14 cellular contexts compared by ENCODE assay signal in genomic region chr12:14886271-14886670, GRCh38. TPM values are rescaled to one million over a fixed set of nuclear protein-coding genes. Genes with fewer than 3 reads are reported as not detected.
DNase-seq lines count a peak whose midpoint lies in the region; ATAC-seq and TF ChIP-seq lines count a peak whose summit lies in the region.
"Had no signal": no experiment of that assay in that cellular context is flagged by ENCODE, and none has a peak within 500 bp of the region (broad histone marks: within the 10 kb centered on the region; RNA-seq: fewer than 3 reads in every experiment).

No MANE protein-coding gene starts in this region.

- H3K36me3 ChIP-seq in left ventricle myocardium inferior, result peaks cover 11% of the 10 kb centered on the region
- no peaks in the 10 kb centered on the region for H3K36me3 ChIP-seq in uterus
- H3K36me3 ChIP-seq: neural progenitor cell had no signal

- ATAC-seq in Right ventricle myocardium inferior, result no peak
- ATAC-seq: T-helper 17 cell had no signal

- peaks cover 39% of the 10 kb centered on the region for H3K4me1 ChIP-seq in left ventricle myocardium inferior
- no peaks in the 10 kb centered on the region for H3K4me1 ChIP-seq in uterus
- H3K4me1 ChIP-seq: neural progenitor cell had no signal

- H3K9me3 ChIP-seq in left ventricle myocardium inferior (replicated peaks) (no peaks in the 10 kb centered on the region), uterus (no peaks in the 10 kb centered on the region)

- H3K27ac ChIP-seq in left ventricle myocardium inferior (replicated peaks), result peak overlapping the region; percentile 83
- H3K27ac ChIP-seq in adipose tissue (ENCODE audit: low read depth, low read length), result peak overlapping the region; percentile 6
- peak overlapping the region; percentile 85 to 95 for H3K27ac ChIP-seq in uterus
- H3K27ac ChIP-seq: neural progenitor cell had no signal

- DNase-seq in left ventricle myocardium inferior, result no peak
- no peak for DNase-seq in Right ventricle myocardium inferior (ENCODE audit: missing footprints)
- peak; percentile 33 to 37 for DNase-seq in lung microvascular endothelial cell (ENCODE audit: low read depth in 2 of 2)
- no peak for DNase-seq in uterus
- no peak for DNase-seq in NCI-H1092 (lab: John Stamatoyannopoulos, UW)
- DNase-seq in GM13977 (ENCODE audit: low spot score), result no peak
- no peak for DNase-seq in AG08396 (ENCODE audit: low spot score)
- DNase-seq: activated CD4-positive, alpha-beta T cell treated with anti-CD3 and anti-CD28 coated beads, Interleukin-2, amount 50 U/mL, for 4 hours; activated naive CD4-positive, alpha-beta T cell; islet precursor cell; stimulated activated CD4-positive, alpha-beta T cell treated with anti-CD3 and anti-CD28 coated beads, Interleukin-12 subunit alpha, Interleukin-12 subunit beta, amount 100 ng/mL, for 4 hours; T-helper 17 cell had no signal

- intact Hi-C loops in left ventricle myocardium inferior (cut with micrococcal nuclease), result no loop called here
- intact Hi-C loops in Right ventricle myocardium inferior (cut with DNase I), result no loop called here
- intact Hi-C loops in uterus (cut with DNase I; ENCODE audit: low total_unique reads), result no loop called here

- H3K27me3 ChIP-seq in left ventricle myocardium inferior (ENCODE audit: low read depth), result no peaks in the 10 kb centered on the region
- H3K27me3 ChIP-seq in uterus, result no peaks in the 10 kb centered on the region
- H3K27me3 ChIP-seq: neural progenitor cell had no signal

- in situ Hi-C loops in GM13977 (cut with MboI; ENCODE audit: low pct_unique_long_range_greater_than_20kb, low sequenced_read_pairs, unreplicated experiment), result no loop called here

- TF ChIP-seq CTCF in left ventricle myocardium inferior (IDR thresholded peaks at IDR 0.05; ENCODE audit: borderline replicate concordance), result no peak
- no peak for TF ChIP-seq CTCF in uterus (IDR thresholded peaks at IDR 0.05)
- TF ChIP-seq CTCF in GM13977 (IDR thresholded peaks at IDR 0.05; ENCODE audit: extremely low read depth, insufficient read depth, missing control alignments), result no peak

- H3K4me3 ChIP-seq in left ventricle myocardium inferior (peak overlapping the region; percentile 62), uterus (peak overlapping the region; percentile 37 to 55)
- H3K4me3 ChIP-seq: neural progenitor cell had no signal

- TF ChIP-seq POLR2A in uterus (IDR thresholded peaks at IDR 0.05), result no peak

- WGBS in adipose tissue, 3 donors, result 52 to 60% (median 57%) methylated on average over 6 of the region's 6 CpGs

RNA-seq across cellular contexts. Expression of gene MGP, which starts 0.6 kb away (rescaled TPM):
- total RNA-seq in left ventricle myocardium inferior (497 TPM), Right ventricle myocardium inferior (369 TPM), lung microvascular endothelial cell (26.2 and 154 TPM in 2 replicates), uterus (1,000 to 10,000 TPM in 2 of 4 donors, 100 to 1,000 TPM in 2; 136 to 2,566 (median 1,232) TPM)
- polyA plus RNA-seq in adipose tissue, result 1,000 to 10,000 TPM in 1 of 3 donors, 100 to 1,000 TPM in 1, 10 to 100 TPM in 1; 63.1 to 1,647 (median 417) TPM

RNA-seq across cellular contexts. Expression of gene ART4, which starts 42.9 kb away (rescaled TPM):
- 5.0 TPM for total RNA-seq in left ventricle myocardium inferior
- 5.6 TPM for total RNA-seq in Right ventricle myocardium inferior
- 1 to 10 TPM in 1 of 3 donors, under 1 TPM in 2; 0.66 to 3.3 (median 0.74) TPM for polyA plus RNA-seq in adipose tissue
- total RNA-seq in lung microvascular endothelial cell, result 62.5 and 121 TPM in 2 replicates
- total RNA-seq in uterus, result 1 to 10 TPM in 2 of 4 donors, under 1 TPM in 2; 0.51 to 3.7 (median 1.0) TPM

RNA-seq across cellular contexts. Expression of gene ERP27, which starts 52.1 kb away (rescaled TPM):
- total RNA-seq in left ventricle myocardium inferior (0.14 TPM), Right ventricle myocardium inferior (0.19 TPM), lung microvascular endothelial cell (0.22 TPM in 1 of 2 replicates, not detected in the other), uterus (1 to 10 TPM in 2 of 4 donors, under 1 TPM in 1, not detected in 1; 0.61 to 2.6 (median 1.5) TPM)
- 10 to 100 TPM in 1 of 3 donors, 1 to 10 TPM in 1, under 1 TPM in 1; 0.21 to 44.0 (median 1.1) TPM for polyA plus RNA-seq in adipose tissue

Comparison
In these comparisons a context has a peak if more than half of its experiments do, and no peak if none do; other contexts are left out.
1. DNase-seq: peak in lung microvascular endothelial cell (2 of 2); none in left ventricle myocardium inferior (single experiment), Right ventricle myocardium inferior (single experiment), uterus (0 of 2), NCI-H1092 (single experiment), GM13977 (single experiment) and AG08396 (single experiment).
2. H3K27ac ChIP-seq: peak in every context shown above with its lines; median percentile 90 in uterus; 83 in left ventricle myocardium inferior; 6 in adipose tissue.